In the genomic region with DNA sequence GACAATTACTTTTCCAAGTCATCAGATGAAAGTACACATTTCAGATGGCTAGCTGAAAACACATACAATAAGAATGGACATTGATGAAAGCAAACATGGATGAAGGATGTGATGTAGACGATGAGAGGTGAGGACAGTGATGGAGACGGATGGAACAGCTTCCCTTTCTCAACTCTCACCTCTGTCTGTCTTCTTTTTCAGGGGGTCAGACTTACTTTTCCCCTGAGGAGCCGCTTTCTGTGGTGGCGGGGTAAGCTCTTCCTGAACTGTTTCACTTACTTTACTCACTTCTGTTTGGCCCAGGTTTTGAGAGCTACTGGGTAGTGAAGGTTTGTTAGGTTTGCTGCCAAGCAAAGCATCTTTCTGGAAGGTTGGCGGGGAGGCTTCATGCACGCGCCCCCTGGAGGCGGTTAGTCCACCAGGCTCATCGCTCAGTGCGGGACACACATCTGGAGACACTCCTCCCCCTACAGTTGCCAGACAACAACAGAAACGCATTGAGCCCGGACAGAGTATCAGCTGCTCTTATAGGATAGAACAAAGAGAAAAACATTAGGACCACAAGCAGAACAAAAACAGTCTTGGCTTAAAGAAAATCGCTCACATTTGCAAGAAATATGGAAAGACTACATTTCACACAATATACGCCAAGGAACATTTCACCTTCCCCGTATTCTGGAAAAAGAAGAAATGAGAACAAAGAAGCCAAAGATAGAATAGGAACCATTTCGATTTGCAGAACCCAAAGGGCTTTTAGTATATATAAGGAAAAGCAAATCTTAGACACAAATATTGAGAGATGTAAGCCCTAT, we compare ENCODE assay signal across 1 cellular context.
TF ChIP-seq lines count a peak whose summit lies in the region.

No MANE protein-coding gene starts in this region.

TF ChIP-seq in GM23338, 12 proteins besides CTCF, POLR2A, EP300 and RAD21 (continued from another document):
- TF ChIP-seq, protein P1, sequence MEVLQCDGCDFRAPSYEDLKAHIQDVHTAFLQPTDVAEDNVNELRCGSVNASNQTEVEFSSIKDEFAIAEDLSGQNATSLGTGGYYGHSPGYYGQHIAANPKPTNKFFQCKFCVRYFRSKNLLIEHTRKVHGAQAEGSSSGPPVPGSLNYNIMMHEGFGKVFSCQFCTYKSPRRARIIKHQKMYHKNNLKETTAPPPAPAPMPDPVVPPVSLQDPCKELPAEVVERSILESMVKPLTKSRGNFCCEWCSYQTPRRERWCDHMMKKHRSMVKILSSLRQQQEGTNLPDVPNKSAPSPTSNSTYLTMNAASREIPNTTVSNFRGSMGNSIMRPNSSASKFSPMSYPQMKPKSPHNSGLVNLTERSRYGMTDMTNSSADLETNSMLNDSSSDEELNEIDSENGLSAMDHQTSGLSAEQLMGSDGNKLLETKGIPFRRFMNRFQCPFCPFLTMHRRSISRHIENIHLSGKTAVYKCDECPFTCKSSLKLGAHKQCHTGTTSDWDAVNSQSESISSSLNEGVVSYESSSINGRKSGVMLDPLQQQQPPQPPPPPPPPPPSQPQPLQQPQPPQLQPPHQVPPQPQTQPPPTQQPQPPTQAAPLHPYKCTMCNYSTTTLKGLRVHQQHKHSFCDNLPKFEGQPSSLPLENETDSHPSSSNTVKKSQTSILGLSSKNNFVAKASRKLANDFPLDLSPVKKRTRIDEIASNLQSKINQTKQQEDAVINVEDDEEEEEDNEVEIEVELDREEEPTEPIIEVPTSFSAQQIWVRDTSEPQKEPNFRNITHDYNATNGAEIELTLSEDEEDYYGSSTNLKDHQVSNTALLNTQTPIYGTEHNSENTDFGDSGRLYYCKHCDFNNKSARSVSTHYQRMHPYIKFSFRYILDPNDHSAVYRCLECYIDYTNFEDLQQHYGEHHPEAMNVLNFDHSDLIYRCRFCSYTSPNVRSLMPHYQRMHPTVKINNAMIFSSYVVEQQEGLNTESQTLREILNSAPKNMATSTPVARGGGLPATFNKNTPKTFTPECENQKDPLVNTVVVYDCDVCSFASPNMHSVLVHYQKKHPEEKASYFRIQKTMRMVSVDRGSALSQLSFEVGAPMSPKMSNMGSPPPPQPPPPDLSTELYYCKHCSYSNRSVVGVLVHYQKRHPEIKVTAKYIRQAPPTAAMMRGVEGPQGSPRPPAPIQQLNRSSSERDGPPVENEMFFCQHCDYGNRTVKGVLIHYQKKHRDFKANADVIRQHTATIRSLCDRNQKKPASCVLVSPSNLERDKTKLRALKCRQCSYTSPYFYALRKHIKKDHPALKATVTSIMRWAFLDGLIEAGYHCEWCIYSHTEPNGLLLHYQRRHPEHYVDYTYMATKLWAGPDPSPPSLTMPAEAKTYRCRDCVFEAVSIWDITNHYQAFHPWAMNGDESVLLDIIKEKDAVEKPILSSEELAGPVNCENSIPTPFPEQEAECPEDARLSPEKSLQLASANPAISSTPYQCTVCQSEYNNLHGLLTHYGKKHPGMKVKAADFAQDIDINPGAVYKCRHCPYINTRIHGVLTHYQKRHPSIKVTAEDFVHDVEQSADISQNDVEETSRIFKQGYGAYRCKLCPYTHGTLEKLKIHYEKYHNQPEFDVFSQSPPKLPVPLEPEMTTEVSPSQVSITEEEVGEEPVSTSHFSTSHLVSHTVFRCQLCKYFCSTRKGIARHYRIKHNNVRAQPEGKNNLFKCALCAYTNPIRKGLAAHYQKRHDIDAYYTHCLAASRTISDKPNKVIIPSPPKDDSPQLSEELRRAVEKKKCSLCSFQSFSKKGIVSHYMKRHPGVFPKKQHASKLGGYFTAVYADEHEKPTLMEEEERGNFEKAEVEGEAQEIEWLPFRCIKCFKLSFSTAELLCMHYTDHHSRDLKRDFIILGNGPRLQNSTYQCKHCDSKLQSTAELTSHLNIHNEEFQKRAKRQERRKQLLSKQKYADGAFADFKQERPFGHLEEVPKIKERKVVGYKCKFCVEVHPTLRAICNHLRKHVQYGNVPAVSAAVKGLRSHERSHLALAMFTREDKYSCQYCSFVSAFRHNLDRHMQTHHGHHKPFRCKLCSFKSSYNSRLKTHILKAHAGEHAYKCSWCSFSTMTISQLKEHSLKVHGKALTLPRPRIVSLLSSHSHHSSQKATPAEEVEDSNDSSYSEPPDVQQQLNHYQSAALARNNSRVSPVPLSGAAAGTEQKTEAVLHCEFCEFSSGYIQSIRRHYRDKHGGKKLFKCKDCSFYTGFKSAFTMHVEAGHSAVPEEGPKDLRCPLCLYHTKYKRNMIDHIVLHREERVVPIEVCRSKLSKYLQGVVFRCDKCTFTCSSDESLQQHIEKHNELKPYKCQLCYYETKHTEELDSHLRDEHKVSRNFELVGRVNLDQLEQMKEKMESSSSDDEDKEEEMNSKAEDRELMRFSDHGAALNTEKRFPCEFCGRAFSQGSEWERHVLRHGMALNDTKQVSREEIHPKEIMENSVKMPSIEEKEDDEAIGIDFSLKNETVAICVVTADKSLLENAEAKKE (CRISPR knock-in tag; IDR thresholded peaks at IDR 0.05), result no peak
- TF ChIP-seq ZNF331 (CRISPR knock-in tag; IDR thresholded peaks at IDR 0.05; ENCODE audit: low read depth) (no peak), ZNF114 (CRISPR knock-in tag; IDR thresholded peaks at IDR 0.05) (no peak), EZH2 (IDR thresholded peaks at IDR 0.05; ENCODE audit: low read depth, unreplicated experiment) (no peak), NANOG (IDR thresholded peaks at IDR 0.05; ENCODE audit: borderline replicate concordance) (no peak), EZH2phosphoT487 (IDR thresholded peaks at IDR 0.05; ENCODE audit: unreplicated experiment) (no peak), POLR2AphosphoS5 (IDR thresholded peaks at IDR 0.05; ENCODE audit: low read depth) (no peak)
- TF ChIP-seq, protein P2, sequence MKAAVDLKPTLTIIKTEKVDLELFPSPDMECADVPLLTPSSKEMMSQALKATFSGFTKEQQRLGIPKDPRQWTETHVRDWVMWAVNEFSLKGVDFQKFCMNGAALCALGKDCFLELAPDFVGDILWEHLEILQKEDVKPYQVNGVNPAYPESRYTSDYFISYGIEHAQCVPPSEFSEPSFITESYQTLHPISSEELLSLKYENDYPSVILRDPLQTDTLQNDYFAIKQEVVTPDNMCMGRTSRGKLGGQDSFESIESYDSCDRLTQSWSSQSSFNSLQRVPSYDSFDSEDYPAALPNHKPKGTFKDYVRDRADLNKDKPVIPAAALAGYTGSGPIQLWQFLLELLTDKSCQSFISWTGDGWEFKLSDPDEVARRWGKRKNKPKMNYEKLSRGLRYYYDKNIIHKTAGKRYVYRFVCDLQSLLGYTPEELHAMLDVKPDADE (IDR thresholded peaks at IDR 0.05), result no peak
